13 cellular contexts compared by ENCODE assay signal in the genomic region with DNA sequence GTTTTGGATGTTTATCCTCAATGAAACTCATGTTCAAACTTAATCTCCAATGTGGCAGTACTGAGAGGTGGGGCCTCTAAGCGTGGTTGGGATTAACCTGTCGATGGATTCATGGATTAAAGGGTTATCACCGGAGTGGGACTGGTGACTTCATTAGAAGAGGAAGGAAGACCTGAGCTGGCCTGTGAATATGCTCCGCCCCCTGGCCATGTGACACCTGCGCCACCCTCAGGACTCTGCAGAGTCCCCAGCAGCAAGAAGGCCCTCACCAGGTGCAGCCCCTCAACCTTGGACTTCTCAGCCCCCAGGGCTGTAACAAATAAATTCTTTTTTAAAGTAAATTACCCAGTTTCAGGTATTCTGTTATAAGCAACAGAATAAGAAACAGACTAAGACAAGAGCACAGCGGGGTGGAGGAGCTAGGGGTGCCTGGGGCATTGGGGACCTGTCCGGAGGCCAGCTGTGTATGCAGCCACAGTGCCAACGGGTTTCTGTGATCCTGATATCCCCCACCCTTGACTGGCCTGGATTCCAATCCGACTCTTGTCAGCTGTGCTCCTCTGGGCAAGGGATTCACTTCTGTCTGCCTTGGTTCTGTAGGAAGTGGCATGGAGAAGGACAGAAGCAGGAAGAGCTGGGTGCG. TPM values are rescaled to one million over a fixed set of nuclear protein-coding genes. Genes with fewer than 3 reads are reported as not detected.
"Had no signal": no experiment of that assay in that cellular context is flagged by ENCODE, and none has a peak within 500 bp of the region (broad histone marks: within the 10 kb centered on the region; RNA-seq: fewer than 3 reads in every experiment).

No MANE protein-coding gene starts in this region.

- H3K9me3 ChIP-seq: heart left ventricle, left ventricle myocardium inferior, tibial artery, uterus had no signal

- H3K27me3 ChIP-seq: heart left ventricle, tibial artery, uterus had no signal

- H3K4me3 Mint-ChIP-seq: activated CD4-positive, alpha-beta T cell treated with anti-CD3 and anti-CD28 coated beads for 36 hours; activated naive CD4-positive, alpha-beta T cell treated with anti-CD3 and anti-CD28 coated beads for 36 hours; activated T-helper 17 cell treated with anti-CD3 and anti-CD28 coated beads, Interleukin-2, amount 50 U/mL, for 72 hours; T-helper 2 cell treated with Interferon-gamma antibody and Interleukin-4, amounts not matched to agents 5 μg/mL and 100 μg/mL, for 36 hours had no signal

- H3K9me3 Mint-ChIP-seq: activated naive CD4-positive, alpha-beta T cell treated with anti-CD3 and anti-CD28 coated beads for 36 hours; activated T-helper 17 cell treated with anti-CD3 and anti-CD28 coated beads, Interleukin-2, amount 50 U/mL, for 72 hours; T-helper 2 cell treated with Interferon-gamma antibody and Interleukin-4, amounts not matched to agents 5 μg/mL and 100 μg/mL, for 36 hours had no signal

- DNase-seq: activated CD4-positive, alpha-beta T cell treated with anti-CD3 and anti-CD28 coated beads for 36 hours; activated naive CD4-positive, alpha-beta T cell treated with anti-CD3 and anti-CD28 coated beads for 36 hours; activated T-cell treated with anti-CD3 and anti-CD28 coated beads for 4 hours; foreskin melanocyte; heart left ventricle; left ventricle myocardium inferior; mesenchymal stem cell; tibial artery; uterus had no signal

- ATAC-seq: activated CD4-positive, alpha-beta T cell treated with anti-CD3 and anti-CD28 coated beads for 36 hours; activated T-helper 17 cell treated with anti-CD3 and anti-CD28 coated beads, Interleukin-2, amount 50 U/mL, for 72 hours; heart left ventricle had no signal

- H3K27me3 Mint-ChIP-seq: activated CD4-positive, alpha-beta T cell treated with anti-CD3 and anti-CD28 coated beads for 36 hours had no signal

- H3K27ac Mint-ChIP-seq: activated CD4-positive, alpha-beta T cell treated with anti-CD3 and anti-CD28 coated beads for 36 hours; activated T-helper 17 cell treated with anti-CD3 and anti-CD28 coated beads, Interleukin-2, amount 50 U/mL, for 72 hours; T-helper 2 cell treated with Interferon-gamma antibody and Interleukin-4, amounts not matched to agents 5 μg/mL and 100 μg/mL, for 36 hours had no signal

- H3K27ac ChIP-seq: heart left ventricle, left ventricle myocardium inferior, tibial artery, uterus had no signal

- H3K36me3 ChIP-seq: left ventricle myocardium inferior, tibial artery, uterus had no signal

- H3K4me3 ChIP-seq: heart left ventricle, left ventricle myocardium inferior, skin epidermis, tibial artery, uterus had no signal

RNA-seq across cellular contexts. Expression of a gene that starts 58.1 kb away (rescaled TPM):
- polyA plus RNA-seq: keratinocyte had no signal
